In genomic region chr19:51904331-51905165, GRCh38 we compare ENCODE assay signal across 8 cellular contexts. TPM values are rescaled to one million over a fixed set of nuclear protein-coding genes. Genes with fewer than 3 reads are reported as not detected.
DNase-seq lines count a peak whose midpoint lies in the region; ATAC-seq, FAIRE-seq and TF ChIP-seq lines count a peak whose summit lies in the region.

ZNF649 (minus strand) TSS chr19:51905017; CDS start chr19:51900107, 4,910 bp downstream.

- H3K27me3 ChIP-seq in mesendoderm (ENCODE audit: insufficient read depth, low read length, poor library complexity), result no peaks in the 10 kb centered on the region

- no peak for TF ChIP-seq CTCF in A549 (IDR thresholded peaks at IDR 0.05)
- TF ChIP-seq CTCF in endothelial cell (IDR thresholded peaks at IDR 0.05; ENCODE audit: unreplicated experiment), result no peak

- H3K27ac ChIP-seq in A549, result no peak within 1 kb of the TSS
- H3K27ac ChIP-seq in mesendoderm (ENCODE audit: low read depth, low read length), result peak within 1 kb of the TSS; percentile 81

- H3K36me3 Mint-ChIP-seq in endothelial cell (ENCODE audit: low read depth, unreplicated experiment), result peaks cover 42% of the 10 kb centered on the region

- peak within 1 kb of the TSS; percentile 31 for H4K8ac ChIP-seq in mesendoderm (ENCODE audit: low read depth, low read length)

- no peak within 1 kb of the TSS for H3K4me2 ChIP-seq in A549
- H3K4me2 ChIP-seq in mesendoderm (ENCODE audit: low read length), result peak within 1 kb of the TSS; percentile 48

- peak within 1 kb of the TSS; percentile 97 for H3K4ac ChIP-seq in mesendoderm (ENCODE audit: low read depth, low read length)

- peak within 1 kb of the TSS; percentile 100 for H3K4me3 Mint-ChIP-seq in endothelial cell (ENCODE audit: unreplicated experiment)

- no peak for TF ChIP-seq EP300 in A549 (IDR thresholded peaks at IDR 0.05)

- no peak within 1 kb of the TSS for H3K23ac ChIP-seq in mesendoderm (ENCODE audit: low read length)

- WGBS in A549 (ENCODE audit: missing lambda C conversion rate), result 18% methylated on average over 40 of the region's 43 CpGs
- WGBS in mesendoderm (ENCODE audit: extremely low coverage, insufficient coverage, low lambda C conversion rate), result no CpG with 5 or more reads among the region's 43 CpGs

- TF ChIP-seq POLR2A in A549 (IDR thresholded peaks at IDR 0.05; ENCODE audit: low read length), result no peak

- peaks cover 7% of the 10 kb centered on the region for H3K36me3 ChIP-seq in mesendoderm (ENCODE audit: control insufficient read depth, insufficient read depth, low read length)

- FAIRE-seq in A549 (lab: Jason Lieb, UNC), result no peak

- peak within 1 kb of the TSS; percentile 37 for H2BK15ac ChIP-seq in mesendoderm (replicated peaks; ENCODE audit: low read depth)

- H3K18ac ChIP-seq in mesendoderm (ENCODE audit: low read length), result peak within 1 kb of the TSS; percentile 91

- peak within 1 kb of the TSS; percentile 95 for H3K27ac Mint-ChIP-seq in endothelial cell (ENCODE audit: unreplicated experiment)

- H4K5ac ChIP-seq in mesendoderm (ENCODE audit: low read length), result peak within 1 kb of the TSS; percentile 93

- peak within 1 kb of the TSS; percentile 98 for H3K56ac ChIP-seq in mesendoderm (ENCODE audit: low read length)

- no peak within 1 kb of the TSS for H2AK5ac ChIP-seq in mesendoderm (ENCODE audit: low read length)

- H3K9ac ChIP-seq in mesendoderm (ENCODE audit: low read length), result peak within 1 kb of the TSS; percentile 98

- H2BK120ac ChIP-seq in mesendoderm (ENCODE audit: low read depth, low read length), result peak within 1 kb of the TSS; percentile 90

- peaks cover 18% of the 10 kb centered on the region for H3K4me1 Mint-ChIP-seq in endothelial cell (ENCODE audit: unreplicated experiment)

- no peaks in the 10 kb centered on the region for H3K27me3 Mint-ChIP-seq in endothelial cell (ENCODE audit: unreplicated experiment)

- DNase-seq in A549 (ENCODE audit: low read depth in 1 of 2, low spot score in 1 of 2), result peak; percentile 13 to 70
- peak; percentile 71 for DNase-seq in NOMO-1 treated with DMSO at 0.1 percent for 48 hours (lab: John Stamatoyannopoulos, UW; ENCODE audit: unreplicated experiment)
- peak; percentile 78 for DNase-seq in activated CD8-positive, alpha-beta memory T cell treated with anti-CD3 and anti-CD28 coated beads, Interleukin-2, amount 50 U/mL, for 4 hours
- DNase-seq in endothelial cell (ENCODE audit: low spot score), result peak; percentile 86
- DNase-seq in mesendoderm, result peak; percentile 97
- DNase-seq in stimulated activated CD8-positive, alpha-beta memory T cell treated with anti-CD3 and anti-CD28 coated beads, Interleukin-12 subunit alpha, Interleukin-12 subunit beta, amount 100 ng/mL, for 1 hour (ENCODE audit: low read depth), result peak; percentile 70

- peak within 1 kb of the TSS; percentile 85 for H2BK5ac ChIP-seq in mesendoderm (ENCODE audit: low read length)

- peaks cover 18% of the 10 kb centered on the region for H3K9me3 Mint-ChIP-seq in endothelial cell (ENCODE audit: unreplicated experiment)

- CTCF ChIA-PET in A549 (lab: Yijun Ruan, JAX), result no interaction called here

- H3K79me1 ChIP-seq in mesendoderm (ENCODE audit: low read length), result peaks cover 7% of the 10 kb centered on the region

- no peak for TF ChIP-seq RAD21 in A549 (conservative IDR thresholded peaks at IDR 0.05 in 1 of 2, IDR thresholded peaks at IDR 0.05 in 1 of 2)

- POLR2A ChIA-PET in A549 (lab: Yijun Ruan, JAX), result no interaction called here

- ATAC-seq in A549 (peak; percentile 64 to 95; a peak in 4 of 6 replicates), GM18868 (IDR thresholded peaks at IDR 0.05; ENCODE audit: unreplicated experiment) (peak; percentile 73), HG03439 (IDR thresholded peaks at IDR 0.05; ENCODE audit: unreplicated experiment) (peak; percentile 96)

- H3K4me3 ChIP-seq in A549 (peak within 1 kb of the TSS; percentile 37), mesendoderm (ENCODE audit: low read length) (peak within 1 kb of the TSS; percentile 99)

- peaks cover 58% of the 10 kb centered on the region for H3K9me3 ChIP-seq in A549

- no peaks in the 10 kb centered on the region for H3K4me1 ChIP-seq in A549
- H3K4me1 ChIP-seq in mesendoderm (ENCODE audit: control insufficient read depth, low read depth, low read length), result no peaks in the 10 kb centered on the region

- H3K79me2 ChIP-seq in mesendoderm (ENCODE audit: control insufficient read depth, insufficient read depth, low read length), result peaks cover 51% of the 10 kb centered on the region

TF ChIP-seq in A549, 52 proteins besides CTCF, POLR2A, EP300 and RAD21:
- TF ChIP-seq BHLHE40 (IDR thresholded peaks at IDR 0.05; ENCODE audit: low read depth, low read length) (no peak), E2F6 (IDR thresholded peaks at IDR 0.05; ENCODE audit: borderline replicate concordance, low read depth) (0 out of 2 replicates have a peak, but pooled peaks have one; percentile 25), KDM1A (IDR thresholded peaks at IDR 0.05; ENCODE audit: low read depth) (peak; percentile 54; the same call in 1 of the 2 replicates), ESRRA (IDR thresholded peaks at IDR 0.05; ENCODE audit: borderline replicate concordance, low read length) (no peak)

RNA-seq across cellular contexts. Expression of gene ZNF649, which starts in this region (rescaled TPM):
- 0.57 and 1.2 TPM in 2 replicates for polyA plus RNA-seq in A549 (2011; rRNA removed)
- polyA plus RNA-seq in A549 (2012; cell fraction: cytosol; rRNA removed), result 0.14 and 0.15 TPM in 2 replicates
- 0.07 and 0.08 TPM in 2 replicates for polyA plus RNA-seq in A549 (2012; cell fraction: nucleus; rRNA removed)
- 0.31 to 0.63 TPM (median 0.56 TPM) in 3 replicates for polyA plus RNA-seq in A549 (2017; fragmentation: RNase III; extraction: RNeasy Plus Mini Kit Qiagen cat#74134 plus additional on column Dnase treatment)
- polyA minus RNA-seq in A549 (2011; rRNA and poly(A)+ RNA removed), result 0.91 and 2.2 TPM in 2 replicates
- 17.2 TPM for total RNA-seq in endothelial cell (ENCODE audit: unreplicated experiment)
- 74.3 TPM for polyA plus RNA-seq in mesendoderm (2013, experiment 1 of 2)
- polyA plus RNA-seq in mesendoderm (2013, experiment 2 of 2), result 75.9 TPM

Comparison
In these comparisons a context has a peak if more than half of its experiments do, and no peak if none do; other contexts are left out.
1. DNase-seq: peak in every context shown above with its lines; median percentile 97 in mesendoderm; 86 in endothelial cell; 78 in activated CD8-positive, alpha-beta memory T cell treated with anti-CD3 and anti-CD28 coated beads, Interleukin-2, amount 50 U/mL, for 4 hours; 71 in NOMO-1 treated with DMSO at 0.1 percent for 48 hours; 70 in stimulated activated CD8-positive, alpha-beta memory T cell treated with anti-CD3 and anti-CD28 coated beads, Interleukin-12 subunit alpha, Interleukin-12 subunit beta, amount 100 ng/mL, for 1 hour; 42 in A549.